ENCODE assay signal across 1 cellular context in the genomic region with DNA sequence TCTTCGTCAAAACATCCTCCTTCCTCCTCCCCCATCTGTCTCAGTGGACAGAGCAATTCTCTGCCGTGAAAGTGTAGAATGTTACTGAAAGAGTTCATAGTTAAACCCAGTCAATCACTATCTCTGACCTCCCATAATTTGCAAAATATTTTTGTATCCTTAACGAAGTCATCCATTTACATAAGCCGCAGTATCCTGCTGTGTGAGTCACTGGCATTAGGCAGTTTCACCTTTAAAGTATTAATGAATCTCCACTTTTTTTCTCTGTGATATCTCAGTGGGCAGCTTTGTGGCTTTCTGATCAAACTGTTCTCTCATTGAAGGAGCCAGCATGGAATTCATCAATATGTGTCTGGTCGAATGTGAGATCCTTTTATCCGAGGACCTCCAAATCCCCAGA.
TF ChIP-seq lines count a peak whose summit lies in the region.

No MANE protein-coding gene starts in this region.

TF ChIP-seq in H1, 55 proteins besides CTCF, POLR2A, EP300 and RAD21:
- TF ChIP-seq FOSL1 (IDR thresholded peaks at IDR 0.05; ENCODE audit: insufficient read depth, low read depth, low read length) (no peak), POU5F1 (IDR thresholded peaks at IDR 0.05; ENCODE audit: low read depth, low read length) (no peak), YY1 (IDR thresholded peaks at IDR 0.05; ENCODE audit: low read depth, low read length) (no peak), JUN (IDR thresholded peaks at IDR 0.05; ENCODE audit: low read depth, low read length) (no peak), GABPA (IDR thresholded peaks at IDR 0.05; ENCODE audit: borderline replicate concordance, insufficient read depth, low read length) (no peak)
